In the genomic region with DNA sequence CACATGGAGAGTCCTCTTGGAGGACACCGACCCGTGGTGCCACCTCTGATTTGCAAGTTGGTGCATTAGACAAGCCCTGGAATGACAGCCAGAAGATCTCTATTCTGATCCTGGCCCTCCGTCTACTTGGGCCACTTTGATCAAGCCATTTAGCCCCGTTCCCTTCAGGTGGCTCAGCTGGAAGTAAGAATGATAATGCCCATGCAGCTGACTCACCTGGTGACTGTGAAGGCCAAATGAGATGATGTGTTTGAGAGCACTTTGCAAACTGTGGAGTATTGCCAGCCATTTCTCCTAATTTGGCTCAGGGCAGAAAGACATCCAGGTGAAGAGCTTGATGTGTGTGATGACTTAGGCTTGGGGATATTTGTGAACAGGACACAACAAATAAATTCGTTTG, we compare ENCODE assay signal across 17 cellular contexts.
A peak's percentile ranks its signal among the peaks of the same experiment; 100 is the strongest.
DNase-seq lines count a peak whose midpoint lies in the region; ATAC-seq and TF ChIP-seq lines count a peak whose summit lies in the region.
"Had no signal": no experiment of that assay in that cellular context is flagged by ENCODE, and none has a peak within 500 bp of the region (broad histone marks: within the 10 kb centered on the region; RNA-seq: fewer than 3 reads in every experiment).

No MANE protein-coding gene starts in this region.

- dilution Hi-C loops in mammary epithelial cell (cut with HindIII; ENCODE audit: low sequenced_read_pairs): no loop called here

- H3K4me1 ChIP-seq in mammary epithelial cell (ENCODE audit: insufficient read depth, low read length) (peaks cover 28% of the 10 kb centered on the region), breast epithelium (peaks cover 0 to 34% of the 10 kb centered on the region in 2 donors), OCI-LY1 (ENCODE audit: insufficient read depth, low read length, severe bottlenecking) (peaks cover 88% of the 10 kb centered on the region)

- in situ Hi-C loops in mammary epithelial cell (cut with MboI; ENCODE audit: low sequenced_read_pairs in 2 of 2): no loop called here

- H3K4me3 ChIP-seq in mammary epithelial cell (replicated peaks in 1 of 3; ENCODE audit: insufficient read depth in 1 of 3, low read depth in 2 of 3, low read length in 3 of 3) (no peak overlapping the region), breast epithelium (no peak overlapping the region), OCI-LY1 (ENCODE audit: low read depth, low read length, poor library complexity, severe bottlenecking) (no peak overlapping the region), epithelial cell of esophagus (ENCODE audit: low read length) (no peak overlapping the region)
- H3K4me3 ChIP-seq: BLaER1, thoracic aorta had no signal

- no peaks in the 10 kb centered on the region for H3F3A ChIP-seq in OCI-LY1 (ENCODE audit: insufficient read depth, low read length)

- H4K20me1 ChIP-seq in mammary epithelial cell (ENCODE audit: insufficient read depth, low read length): no peaks in the 10 kb centered on the region
- H4K20me1 ChIP-seq in OCI-LY1 (ENCODE audit: insufficient read depth, low read length): no peaks in the 10 kb centered on the region
- H4K20me1 ChIP-seq: BLaER1 had no signal

- no peaks in the 10 kb centered on the region for H3K27me3 ChIP-seq in mammary epithelial cell (ENCODE audit: insufficient read depth, low read length)
- H3K27me3 ChIP-seq in breast epithelium: no peaks in the 10 kb centered on the region
- no peaks in the 10 kb centered on the region for H3K27me3 ChIP-seq in OCI-LY1 (ENCODE audit: insufficient read depth, low read length)
- H3K27me3 ChIP-seq: BLaER1 had no signal

- H3K36me3 ChIP-seq in mammary epithelial cell (ENCODE audit: insufficient read depth, low read length) (no peaks in the 10 kb centered on the region), breast epithelium (no peaks in the 10 kb centered on the region), OCI-LY1 (ENCODE audit: insufficient read depth, low read length) (no peaks in the 10 kb centered on the region)
- H3K36me3 ChIP-seq: thoracic aorta had no signal

- H2AFZ ChIP-seq in mammary epithelial cell (ENCODE audit: low read depth, low read length) (no peak overlapping the region), OCI-LY1 (ENCODE audit: low read length) (no peak overlapping the region)

- H3K79me2 ChIP-seq in mammary epithelial cell (ENCODE audit: insufficient read depth, low read length): peaks cover 11% of the 10 kb centered on the region
- no peaks in the 10 kb centered on the region for H3K79me2 ChIP-seq in OCI-LY1 (ENCODE audit: insufficient read depth, low read length)

- H3K9me3 ChIP-seq in mammary epithelial cell (replicated peaks; ENCODE audit: insufficient read depth, low read length) (no peaks in the 10 kb centered on the region), breast epithelium (no peaks in the 10 kb centered on the region), OCI-LY1 (ENCODE audit: low read length) (no peaks in the 10 kb centered on the region)
- H3K9me3 ChIP-seq: BLaER1, thoracic aorta had no signal

- no peak overlapping the region for H3K9ac ChIP-seq in mammary epithelial cell (ENCODE audit: insufficient read depth, low read length)
- peak overlapping the region; percentile 77; the same call in 1 of the 2 replicates for H3K9ac ChIP-seq in OCI-LY1 (ENCODE audit: low read length)

- no peak for TF ChIP-seq CTCF in mammary epithelial cell (conservative IDR thresholded peaks at IDR 0.05 in 1 of 2, IDR thresholded peaks at IDR 0.05 in 1 of 2; ENCODE audit: extremely low read depth in 1 of 2, insufficient read depth in 1 of 2, low read depth in 1 of 2, low read length in 2 of 2)
- TF ChIP-seq CTCF in breast epithelium (IDR thresholded peaks at IDR 0.05): no peak
- TF ChIP-seq CTCF in OCI-LY1 (IDR thresholded peaks at IDR 0.05; ENCODE audit: low read length): no peak
- TF ChIP-seq CTCF in epithelial cell of esophagus (IDR thresholded peaks at IDR 0.05; ENCODE audit: insufficient read depth, low read depth, low read length, missing control alignments): no peak

- H3K4me2 ChIP-seq in mammary epithelial cell (ENCODE audit: insufficient read depth, low read depth, low read length): no peak overlapping the region
- no peak overlapping the region for H3K4me2 ChIP-seq in OCI-LY1 (ENCODE audit: low read length)

- CTCF ChIA-PET in mammary epithelial cell (lab: Charles Lee; ENCODE audit: low non-redundant PET): no interaction called here

- no TSS peak for BruUV-seq in mammary epithelial cell (replicated peaks; lab: Mats Ljungman, UMichigan)

- intact Hi-C loops in mammary epithelial cell (cut with micrococcal nuclease): no loop called here
- intact Hi-C loops in breast epithelium (cut with DNase I; ENCODE audit: low total_unique reads): no loop called here

- ATAC-seq in HG02623 (IDR thresholded peaks at IDR 0.05; ENCODE audit: unreplicated experiment): no peak

- 85% methylated on average over 5 of the region's 5 CpGs for WGBS in mammary epithelial cell (ENCODE audit: low coverage, missing lambda C conversion rate)

- no peak for TF ChIP-seq POLR2A in breast epithelium (IDR thresholded peaks at IDR 0.05)

- H3K9me2 ChIP-seq in OCI-LY1 (ENCODE audit: low read depth, low read length): no peaks in the 10 kb centered on the region

- DNase-seq in mammary epithelial cell (peak; percentile 50), breast epithelium (ENCODE audit: low spot score in 2 of 2) (no peak), epithelial cell of esophagus (ENCODE audit: low read depth) (peak; percentile 62), substantia nigra (lab: John Stamatoyannopoulos, UW) (no peak), RPMI8226 (no peak), GM19240 (ENCODE audit: insufficient read length, low spot score) (no peak)
- DNase-seq: activated naive CD8-positive, alpha-beta T cell treated with anti-CD3 and anti-CD28 coated beads, Interleukin-2, amount 10 ng/mL, durations not matched to agents 7 days and 5 days; Calu3; EL; foreskin melanocyte; NCI-H1436; occipital lobe; Right ventricle myocardium superior had no signal

- no peak overlapping the region for H3K27ac ChIP-seq in mammary epithelial cell (ENCODE audit: insufficient read depth, low read depth, low read length)
- H3K27ac ChIP-seq in breast epithelium: peak overlapping the region in 1 of 2 donors; percentile 57
- H3K27ac ChIP-seq in OCI-LY1 (ENCODE audit: low read depth, low read length, poor library complexity, severe bottlenecking): peak overlapping the region; percentile 96
- H3K27ac ChIP-seq in substantia nigra (ENCODE audit: low read depth, low read length, poor library complexity, severe bottlenecking): peak overlapping the region; percentile 85
- H3K27ac ChIP-seq: BLaER1, thoracic aorta had no signal

Comparison
In these comparisons a context has a peak if more than half of its experiments do, and no peak if none do; other contexts are left out.
1. DNase-seq: peak in mammary epithelial cell (single experiment) and epithelial cell of esophagus (single experiment); none in breast epithelium (0 of 2), substantia nigra (0 of 49), RPMI8226 (single experiment) and GM19240 (single experiment).